ENCODE assay signal across 8 cellular contexts in genomic region chr16:31073073-31073822, GRCh38. TPM values are rescaled to one million over a fixed set of nuclear protein-coding genes. Genes with fewer than 3 reads are reported as not detected.
DNase-seq lines count a peak whose midpoint lies in the region; ATAC-seq and TF ChIP-seq lines count a peak whose summit lies in the region.

No MANE protein-coding gene starts in this region.

- CTCF ChIA-PET in A673 (lab: Charles Lee) (interaction anchor here (1.3 kb wide), 1 partner anchor 69 kb away, joined by 7 read pairs; no protein-coding TSS in a partner anchor), mammary epithelial cell (lab: Charles Lee; ENCODE audit: low non-redundant PET) (interaction anchor here (0.6 kb wide), 2 partner anchors 89 to 107 kb away, joined by 4 to 9 read pairs; no protein-coding TSS in a partner anchor)

- H3K9me3 Mint-ChIP-seq in immature natural killer cell: no peaks in the 10 kb centered on the region

- H3K4me2 ChIP-seq in mammary epithelial cell (ENCODE audit: insufficient read depth, low read depth, low read length) (peak overlapping the region; percentile 88), smooth muscle cell (peak overlapping the region; percentile 85)

- H3K4me1 ChIP-seq in A673 (ENCODE audit: insufficient read depth, low read length, poor library complexity, severe bottlenecking): peaks cover 19% of the 10 kb centered on the region
- peaks cover 14% of the 10 kb centered on the region for H3K4me1 ChIP-seq in mammary epithelial cell (ENCODE audit: insufficient read depth, low read length)
- peaks cover 15% of the 10 kb centered on the region for H3K4me1 ChIP-seq in smooth muscle cell (ENCODE audit: low read depth)

- no peak for TF ChIP-seq CTCF in A673 (conservative IDR thresholded peaks at IDR 0.05; ENCODE audit: low read depth, low read length)
- TF ChIP-seq CTCF in WI38 (IDR thresholded peaks at IDR 0.05; ENCODE audit: low read depth, low read length): no peak
- TF ChIP-seq CTCF in mammary epithelial cell (conservative IDR thresholded peaks at IDR 0.05 in 1 of 2, IDR thresholded peaks at IDR 0.05 in 1 of 2; ENCODE audit: extremely low read depth in 1 of 2, insufficient read depth in 1 of 2, low read depth in 1 of 2, low read length in 2 of 2): no peak
- no peak for TF ChIP-seq CTCF in smooth muscle cell (IDR thresholded peaks at IDR 0.05; ENCODE audit: borderline replicate concordance, insufficient read depth, poor library complexity, severe bottlenecking)

- ATAC-seq in GM18861 (IDR thresholded peaks at IDR 0.05; ENCODE audit: unreplicated experiment): peak; percentile 46
- peak; percentile 54 for ATAC-seq in HG03066 (IDR thresholded peaks at IDR 0.05; ENCODE audit: low read depth, unreplicated experiment)

- H3K4me3 Mint-ChIP-seq in immature natural killer cell: peak overlapping the region; percentile 94 to 96 (median 95)

- H3K9ac ChIP-seq in mammary epithelial cell (ENCODE audit: insufficient read depth, low read length): peak overlapping the region; percentile 85
- H3K9ac ChIP-seq in smooth muscle cell (ENCODE audit: low read depth): peak overlapping the region; percentile 92

- peaks cover 81% of the 10 kb centered on the region for H3K79me2 ChIP-seq in mammary epithelial cell (ENCODE audit: insufficient read depth, low read length)
- H3K79me2 ChIP-seq in smooth muscle cell (ENCODE audit: low read depth): peaks cover 71% of the 10 kb centered on the region

- peak overlapping the region; percentile 89 for H3K4me3 ChIP-seq in A673 (ENCODE audit: low read depth, low read length, poor library complexity, severe bottlenecking)
- peak overlapping the region; percentile 71 for H3K4me3 ChIP-seq in WI38 (ENCODE audit: low read depth, low read length)
- H3K4me3 ChIP-seq in mammary epithelial cell (replicated peaks in 1 of 3; ENCODE audit: insufficient read depth in 1 of 3, low read depth in 2 of 3, low read length in 3 of 3): peak overlapping the region; percentile 75 to 100 (median 98)
- H3K4me3 ChIP-seq in smooth muscle cell: peak overlapping the region; percentile 76

- in situ Hi-C loops in mammary epithelial cell (cut with MboI; ENCODE audit: low sequenced_read_pairs in 2 of 2): loop anchor here (10.0 kb wide), 1 partner anchor 78 kb away; no protein-coding TSS in a partner anchor

- peak overlapping the region; percentile 95 to 99 (median 97) for H3K27ac Mint-ChIP-seq in immature natural killer cell

- peaks cover 2 to 18% (median 17%) of the 10 kb centered on the region in 3 donors for H3K27me3 Mint-ChIP-seq in immature natural killer cell (ENCODE audit: low read depth in 3 of 3)

- intact Hi-C loops in A673 (cut with micrococcal nuclease; ENCODE audit: unreplicated experiment): loop anchor here (1.0 kb wide), 1 partner anchor 39 kb away; no protein-coding TSS in a partner anchor
- intact Hi-C loops in mammary epithelial cell (cut with micrococcal nuclease): loop anchor here (1.0 to 2.0 kb wide), 2 partner anchors 21 to 74 kb away; no protein-coding TSS in a partner anchor

- POLR2A ChIA-PET in A673 (lab: Charles Lee; ENCODE audit: low non-redundant PET): interaction anchor here (0.9 kb wide), 1 partner anchor 107 kb away, joined by 4 read pairs; the partner anchor contains the start of gene FUS

- H3K36me3 ChIP-seq in A673 (ENCODE audit: insufficient read depth, low read length, poor library complexity, severe bottlenecking) (peaks cover 20% of the 10 kb centered on the region), mammary epithelial cell (ENCODE audit: insufficient read depth, low read length) (peaks cover 2% of the 10 kb centered on the region), smooth muscle cell (ENCODE audit: low read depth) (no peaks in the 10 kb centered on the region)

- H3K27ac ChIP-seq in A673 (ENCODE audit: low read depth, low read length, poor library complexity, severe bottlenecking): peak overlapping the region; percentile 99
- peak overlapping the region; percentile 72 for H3K27ac ChIP-seq in mammary epithelial cell (ENCODE audit: insufficient read depth, low read depth, low read length)
- H3K27ac ChIP-seq in smooth muscle cell (ENCODE audit: low read depth): peak overlapping the region; percentile 94

- DNase-seq in A673 (ENCODE audit: low spot score) (peak; percentile 96), NCI-H2171 treated with DMSO at 0.1 percent for 48 hours (lab: John Stamatoyannopoulos, UW) (peak; percentile 87), mammary epithelial cell (peak; percentile 91), immature natural killer cell (peak; percentile 85 to 86 (median 85)), smooth muscle cell (lab: John Stamatoyannopoulos, UW; ENCODE audit: unreplicated experiment) (peak; percentile 86)

- H3K36me3 Mint-ChIP-seq in immature natural killer cell: peaks cover 0 to 8% (median 4%) of the 10 kb centered on the region in 3 donors

- WGBS in mammary epithelial cell (ENCODE audit: low coverage, missing lambda C conversion rate): 2% methylated on average over 32 of the region's 83 CpGs
- WGBS in smooth muscle cell (ENCODE audit: low lambda C conversion rate): 1% methylated on average over 65 of the region's 83 CpGs

- BruUV-seq in A673 (replicated peaks; lab: Mats Ljungman, UMichigan) (no TSS peak), mammary epithelial cell (replicated peaks; lab: Mats Ljungman, UMichigan) (no TSS peak)

- no peaks in the 10 kb centered on the region for H3K9me3 ChIP-seq in A673 (ENCODE audit: low read depth, low read length, poor library complexity, severe bottlenecking)
- H3K9me3 ChIP-seq in mammary epithelial cell (replicated peaks; ENCODE audit: insufficient read depth, low read length): no peaks in the 10 kb centered on the region
- no peaks in the 10 kb centered on the region for H3K9me3 ChIP-seq in smooth muscle cell (replicated peaks; ENCODE audit: low read depth)

- dilution Hi-C loops in mammary epithelial cell (cut with HindIII; ENCODE audit: low sequenced_read_pairs): loop anchor here (5.0 to 10.0 kb wide), 8 partner anchors 36 to 382 kb away; partner anchors contain the start of genes ARMC5, FUS and ORAI3

- H3K27me3 ChIP-seq in A673 (replicated peaks; ENCODE audit: insufficient read depth, low read depth, low read length, poor library complexity) (no peaks in the 10 kb centered on the region), mammary epithelial cell (ENCODE audit: insufficient read depth, low read length) (no peaks in the 10 kb centered on the region), smooth muscle cell (ENCODE audit: low read depth) (no peaks in the 10 kb centered on the region)

- H3F3A ChIP-seq in smooth muscle cell (ENCODE audit: low read depth): no peaks in the 10 kb centered on the region

- H3K4me1 Mint-ChIP-seq in immature natural killer cell: peaks cover 48 to 49% of the 10 kb centered on the region in 2 donors

- H2AFZ ChIP-seq in mammary epithelial cell (ENCODE audit: low read depth, low read length) (peak overlapping the region; percentile 88), smooth muscle cell (ENCODE audit: low read depth) (peak overlapping the region; percentile 71)

- H4K20me1 ChIP-seq in mammary epithelial cell (ENCODE audit: insufficient read depth, low read length) (no peaks in the 10 kb centered on the region), smooth muscle cell (ENCODE audit: low read depth) (peaks cover 5% of the 10 kb centered on the region)

RNA-seq across cellular contexts. Expression of gene ZNF668, which starts 0.8 kb away (rescaled TPM):
- total RNA-seq in A673 (2021) (16.5 and 19.8 TPM in 2 replicates), mammary epithelial cell (10 to 100 TPM; 13.2 to 14.7 TPM), smooth muscle cell (7.3 and 9.0 TPM in 2 replicates)
- polyA plus RNA-seq in mammary epithelial cell (7.2 TPM), immature natural killer cell (10 to 100 TPM in 2 of 3 donors, 1 to 10 TPM in 1; 6.8 to 17.2 (median 10.1) TPM), smooth muscle cell (20.1 and 21.0 TPM in 2 replicates)
- polyA minus RNA-seq in mammary epithelial cell: 2.7 TPM

RNA-seq across cellular contexts. Expression of gene ZNF646, which starts 1.0 kb away (rescaled TPM):
- total RNA-seq in A673 (2021) (26.6 and 27.9 TPM in 2 replicates), mammary epithelial cell (10 to 100 TPM; 15.4 to 15.5 TPM), smooth muscle cell (5.7 and 8.1 TPM in 2 replicates)
- polyA plus RNA-seq in mammary epithelial cell (3.4 TPM), immature natural killer cell (10 to 100 TPM in 1 of 3 donors, 1 to 10 TPM in 1, under 1 TPM in 1; 0.93 to 11.5 (median 2.5) TPM), smooth muscle cell (5.4 and 7.3 TPM in 2 replicates)
- polyA minus RNA-seq in mammary epithelial cell: 15.7 TPM

RNA-seq across cellular contexts. Expression of gene PRSS53, which starts 15.5 kb away (rescaled TPM):
- 3.1 and 4.0 TPM in 2 replicates for total RNA-seq in A673 (2021)
- total RNA-seq in mammary epithelial cell: 1 to 10 TPM; 1.7 to 2.6 TPM
- 1.6 TPM for polyA plus RNA-seq in mammary epithelial cell
- 2.1 TPM for polyA minus RNA-seq in mammary epithelial cell
- polyA plus RNA-seq in immature natural killer cell: 1 to 10 TPM in 1 of 3 donors, under 1 TPM in 2; 0.27 to 1.4 (median 0.63) TPM
- 5.1 and 6.3 TPM in 2 replicates for total RNA-seq in smooth muscle cell
- polyA plus RNA-seq in smooth muscle cell: 0.66 and 1.1 TPM in 2 replicates

RNA-seq across cellular contexts. Expression of gene VKORC1, which starts 21.3 kb away (rescaled TPM):
- total RNA-seq in A673 (2021) (85.0 and 98.3 TPM in 2 replicates), mammary epithelial cell (10 to 100 TPM; 45.7 to 65.0 TPM), smooth muscle cell (232 and 253 TPM in 2 replicates)
- polyA plus RNA-seq in mammary epithelial cell (210 TPM), immature natural killer cell (100 to 1,000 TPM; 114 to 164 (median 116) TPM), smooth muscle cell (340 and 394 TPM in 2 replicates)
- 62.7 TPM for polyA minus RNA-seq in mammary epithelial cell

RNA-seq across cellular contexts. Expression of gene BCKDK, which starts 34.9 kb away (rescaled TPM):
- total RNA-seq in A673 (2021) (36.6 and 40.6 TPM in 2 replicates), mammary epithelial cell (10 to 100 TPM; 26.3 to 47.8 TPM), smooth muscle cell (32.1 and 40.5 TPM in 2 replicates)
- polyA plus RNA-seq in mammary epithelial cell (52.1 TPM), immature natural killer cell (10 to 100 TPM; 21.4 to 50.3 (median 30.1) TPM), smooth muscle cell (82.6 and 87.9 TPM in 2 replicates)
- polyA minus RNA-seq in mammary epithelial cell: 48.5 TPM

Comparison
In these comparisons a context has a peak if more than half of its experiments do, and no peak if none do; other contexts are left out.
1. Peak in every context shown above with its lines: DNase-seq, ATAC-seq, H3K4me3 ChIP-seq and H3K27ac ChIP-seq.